ENCODE assay signal across 8 cellular contexts in the genomic region with DNA sequence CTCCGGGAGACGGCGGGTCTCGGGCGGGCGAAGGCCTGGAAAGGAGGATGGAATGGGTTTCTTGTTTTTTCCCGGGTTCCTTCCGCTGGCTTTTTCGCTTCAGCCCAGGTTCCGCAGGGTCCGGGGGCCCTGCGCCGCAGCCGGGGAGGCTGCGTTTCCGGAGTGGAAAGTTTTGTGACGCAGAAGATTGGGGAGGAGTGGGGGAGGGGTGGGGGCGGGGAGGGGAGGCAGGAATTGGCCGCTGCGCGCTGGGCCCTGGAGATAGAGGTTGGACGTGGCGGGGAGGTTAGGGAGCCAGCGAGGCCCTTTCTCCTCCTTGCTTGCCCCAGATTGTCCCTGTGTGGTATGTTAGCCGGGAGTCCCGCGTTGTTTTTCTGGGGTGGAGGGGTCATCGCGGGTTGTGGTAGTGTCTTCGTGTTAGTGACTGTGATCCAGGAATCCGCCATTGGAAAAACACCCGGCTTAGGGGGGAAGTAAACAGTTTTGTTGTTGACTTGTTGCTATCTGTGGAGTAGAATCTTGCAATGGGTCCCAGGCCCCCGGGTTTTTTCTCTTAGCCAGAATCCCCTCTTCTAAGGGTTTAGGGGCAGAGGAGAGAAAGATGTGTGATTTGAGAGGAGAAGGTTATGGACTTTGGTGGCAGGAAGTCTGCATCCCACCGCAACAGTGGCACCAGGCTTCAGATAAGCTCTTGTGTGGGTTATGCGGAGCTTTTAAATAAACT.
DNase-seq lines count a peak whose midpoint lies in the region; ATAC-seq and TF ChIP-seq lines count a peak whose summit lies in the region.

No MANE protein-coding gene starts in this region.

- peak; percentile 4 for ATAC-seq in GM19395 (IDR thresholded peaks at IDR 0.05; ENCODE audit: unreplicated experiment)
- peak; percentile 20 for ATAC-seq in stimulated activated effector memory CD8-positive, alpha-beta T cell treated with anti-CD3 and anti-CD28 coated beads, Interleukin-12 subunit alpha, Interleukin-12 subunit beta, amount 100 ng/mL, for 72 hours

- H3K9me3 Mint-ChIP-seq in stimulated activated effector memory CD8-positive, alpha-beta T cell treated with anti-CD3 and anti-CD28 coated beads, Interleukin-12 subunit alpha, Interleukin-12 subunit beta, amount 100 ng/mL, for 72 hours = no peaks in the 10 kb centered on the region

- H3K4me3 Mint-ChIP-seq in stimulated activated effector memory CD8-positive, alpha-beta T cell treated with anti-CD3 and anti-CD28 coated beads, Interleukin-12 subunit alpha, Interleukin-12 subunit beta, amount 100 ng/mL, for 72 hours = peak overlapping the region; percentile 95

- peak overlapping the region; percentile 99 for H3K27ac ChIP-seq in muscle layer of colon (ENCODE audit: low read depth, low read length)

- peak overlapping the region; percentile 90 for H3K4me3 ChIP-seq in AG09309 (ENCODE audit: control insufficient read depth, low read depth, low read length)
- peak overlapping the region; percentile 87 for H3K4me3 ChIP-seq in epithelial cell of esophagus (ENCODE audit: low read length)
- H3K4me3 ChIP-seq in muscle layer of colon (ENCODE audit: low read depth in 1 of 2, low read length in 2 of 2) = peak overlapping the region; percentile 95 to 97

- H3K9me3 ChIP-seq in muscle layer of colon (ENCODE audit: low read length) = no peaks in the 10 kb centered on the region

- peaks cover 49% of the 10 kb centered on the region for H3K4me1 ChIP-seq in muscle layer of colon (ENCODE audit: insufficient read depth, low read length)

- peaks cover 11% of the 10 kb centered on the region for H3K36me3 ChIP-seq in muscle layer of colon (ENCODE audit: insufficient read depth, low read length)

- H3K36me3 Mint-ChIP-seq in stimulated activated effector memory CD8-positive, alpha-beta T cell treated with anti-CD3 and anti-CD28 coated beads, Interleukin-12 subunit alpha, Interleukin-12 subunit beta, amount 100 ng/mL, for 72 hours = peaks cover 79% of the 10 kb centered on the region

- H3K27me3 ChIP-seq in muscle layer of colon (ENCODE audit: control insufficient read depth in 1 of 2, insufficient read depth in 2 of 2, low read length in 2 of 2) = no peaks in the 10 kb centered on the region

- H3K27ac Mint-ChIP-seq in stimulated activated effector memory CD8-positive, alpha-beta T cell treated with anti-CD3 and anti-CD28 coated beads, Interleukin-12 subunit alpha, Interleukin-12 subunit beta, amount 100 ng/mL, for 72 hours = peak overlapping the region; percentile 100

- DNase-seq in AG09309 (ENCODE audit: low read depth) = no peak
- DNase-seq in NAMALWA (ENCODE audit: low spot score) = peak; percentile 56
- peak; percentile 73 for DNase-seq in activated CD8-positive, alpha-beta memory T cell treated with anti-CD3 and anti-CD28 coated beads, Interleukin-2, amount 50 U/mL, for 48 hours
- DNase-seq in epithelial cell of esophagus (ENCODE audit: low read depth) = peak; percentile 32
- DNase-seq in stimulated activated effector memory CD8-positive, alpha-beta T cell treated with anti-CD3 and anti-CD28 coated beads, Interleukin-12 subunit alpha, Interleukin-12 subunit beta, amount 100 ng/mL, for 72 hours (ENCODE audit: low spot score in 2 of 2) = peak; percentile 42 to 68
- no peak for DNase-seq in NCI-H446 treated with DMSO at 0.1 percent for 48 hours (lab: John Stamatoyannopoulos, UW)

- no peak for TF ChIP-seq CTCF in AG09309 (IDR thresholded peaks at IDR 0.05; ENCODE audit: control insufficient read depth, insufficient read depth, low read depth, low read length, missing control alignments)
- no peak for TF ChIP-seq CTCF in epithelial cell of esophagus (IDR thresholded peaks at IDR 0.05; ENCODE audit: insufficient read depth, low read depth, low read length, missing control alignments)

- peaks cover 47% of the 10 kb centered on the region for H3K4me1 Mint-ChIP-seq in stimulated activated effector memory CD8-positive, alpha-beta T cell treated with anti-CD3 and anti-CD28 coated beads, Interleukin-12 subunit alpha, Interleukin-12 subunit beta, amount 100 ng/mL, for 72 hours

- peak overlapping the region; percentile 100 for H3K9ac ChIP-seq in muscle layer of colon (ENCODE audit: low read length)

Comparison
In these comparisons a context has a peak if more than half of its experiments do, and no peak if none do; other contexts are left out.
1. DNase-seq: peak in NAMALWA (single experiment), activated CD8-positive, alpha-beta memory T cell treated with anti-CD3 and anti-CD28 coated beads, Interleukin-2, amount 50 U/mL, for 48 hours (single experiment), epithelial cell of esophagus (single experiment) and stimulated activated effector memory CD8-positive, alpha-beta T cell treated with anti-CD3 and anti-CD28 coated beads, Interleukin-12 subunit alpha, Interleukin-12 subunit beta, amount 100 ng/mL, for 72 hours (2 of 2); none in AG09309 (single experiment) and NCI-H446 treated with DMSO at 0.1 percent for 48 hours (single experiment).
2. Peak in every context shown above with its lines, with median percentiles within 50 percentile points of each other: H3K4me3 ChIP-seq.